17 cellular contexts compared by ENCODE assay signal in the genomic region with DNA sequence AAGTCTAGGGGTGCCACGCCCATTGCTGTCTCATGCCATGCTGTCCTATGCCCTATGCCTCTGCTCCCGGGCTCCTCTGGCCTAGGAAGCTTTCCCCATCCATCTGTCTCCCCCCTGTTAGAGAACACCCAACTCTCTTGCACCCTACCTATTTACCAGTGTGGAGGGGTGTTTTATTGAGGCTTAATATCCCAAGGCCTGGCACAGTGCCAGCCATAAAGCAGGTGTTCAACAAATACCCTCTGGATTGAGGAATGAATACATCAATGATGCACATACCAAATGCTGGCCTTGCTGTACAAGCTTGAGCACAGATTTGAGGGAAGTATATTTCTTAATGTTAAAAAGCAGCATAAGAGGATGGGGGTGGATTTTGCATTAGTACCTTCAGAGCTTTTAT. TPM values are rescaled to one million over a fixed set of nuclear protein-coding genes. Genes with fewer than 3 reads are reported as not detected.
DNase-seq lines count a peak whose midpoint lies in the region; ATAC-seq, FAIRE-seq and TF ChIP-seq lines count a peak whose summit lies in the region.
"Had no signal": no experiment of that assay in that cellular context is flagged by ENCODE, and none has a peak within 500 bp of the region (broad histone marks: within the 10 kb centered on the region; RNA-seq: fewer than 3 reads in every experiment).

No MANE protein-coding gene starts in this region.

- TF ChIP-seq RAD21 in SK-N-SH (IDR thresholded peaks at IDR 0.05; ENCODE audit: low read length) (no peak), K562 (CRISPR knock-in tag; conservative IDR thresholded peaks at IDR 0.05 in 1 of 2, IDR thresholded peaks at IDR 0.05 in 1 of 2) (no peak)

- intact Hi-C loops in K562 (cut with micrococcal nuclease), result no loop called here
- intact Hi-C loops in thyroid gland (cut with DNase I), result no loop called here

- no peaks in the 10 kb centered on the region for H3K9me1 ChIP-seq in K562 (ENCODE audit: control insufficient read depth, insufficient read depth, low read length)

- H3F3A ChIP-seq in SK-N-SH (replicated peaks; ENCODE audit: insufficient read depth), result no peaks in the 10 kb centered on the region

- H3K4me2 ChIP-seq in SK-N-SH (no peak overlapping the region), K562 (ENCODE audit: insufficient read depth, low read length) (no peak overlapping the region)

- TF ChIP-seq POLR2A in K562 (conservative IDR thresholded peaks at IDR 0.05), result no peak
- TF ChIP-seq POLR2A in thyroid gland (IDR thresholded peaks at IDR 0.05), result no peak

- peaks cover 0 to 4% of the 10 kb centered on the region in 2 experiments; a peak in 2 of 4 replicates for H3K4me1 ChIP-seq in SK-N-SH (ENCODE audit: control insufficient read depth in 1 of 2, insufficient read depth in 2 of 2, low read depth in 1 of 2, low read length in 1 of 2)
- H3K4me1 ChIP-seq in K562 (replicated peaks in 1 of 2; ENCODE audit: control insufficient read depth in 2 of 2, insufficient read depth in 2 of 2, low read length in 2 of 2), result no peaks in the 10 kb centered on the region
- H3K4me1 ChIP-seq in thyroid gland, result peaks cover 9 to 17% of the 10 kb centered on the region in 2 donors
- H3K4me1 ChIP-seq: BE2C had no signal

- H3K9me3 ChIP-seq in SK-N-SH (no peaks in the 10 kb centered on the region), K562 (replicated peaks; ENCODE audit: control insufficient read depth, insufficient read depth, low read depth, low read length) (no peaks in the 10 kb centered on the region), thyroid gland (no peaks in the 10 kb centered on the region)
- H3K9me3 ChIP-seq: BE2C had no signal

- POLR2A ChIA-PET in SK-N-SH (lab: Yijun Ruan, JAX) (no interaction called here), K562 (lab: Yijun Ruan, JAX) (no interaction called here)
- POLR2A ChIA-PET in activated CD4-positive, alpha-beta T cell treated with anti-CD3 and anti-CD28 coated beads, Interleukin-2, amount 10 ng/mL, durations not matched to agents 7 days and 5 days (lab: Charles Lee), result no interaction called here

- no peaks in the 10 kb centered on the region for H4K20me1 ChIP-seq in SK-N-SH (ENCODE audit: insufficient read depth)
- no peaks in the 10 kb centered on the region for H4K20me1 ChIP-seq in K562 (replicated peaks; ENCODE audit: control insufficient read depth, insufficient read depth, low read length)

- no TSS peak for BruUV-seq in K562 (replicated peaks; lab: Mats Ljungman, UMichigan)

- H3K27me3 ChIP-seq in SK-N-SH (ENCODE audit: insufficient read depth) (no peaks in the 10 kb centered on the region), K562 (ENCODE audit: control insufficient read depth in 2 of 2, insufficient read depth in 2 of 2, low read length in 2 of 2) (peaks cover 0 to 33% of the 10 kb centered on the region in 2 experiments; a peak in 2 of 5 replicates), thyroid gland (no peaks in the 10 kb centered on the region)
- H3K27me3 ChIP-seq: BE2C had no signal

- H3K9ac ChIP-seq in SK-N-SH (no peak overlapping the region), K562 (ENCODE audit: insufficient read depth in 1 of 2, low read depth in 2 of 2, low read length in 2 of 2) (no peak overlapping the region)

- H2AFZ ChIP-seq in SK-N-SH (ENCODE audit: low read depth), result no peak overlapping the region
- no peak overlapping the region for H2AFZ ChIP-seq in K562 (ENCODE audit: low read depth, low read length)

- no peak for ATAC-seq in SK-N-SH treated with all-trans-retinoic acid at 6 μM for 48 hours
- no peak for ATAC-seq in K562

- no peak overlapping the region for H3K27ac Mint-ChIP-seq in activated CD4-positive, alpha-beta T cell treated with anti-CD3 and anti-CD28 coated beads, Interleukin-2, amount 10 ng/mL, durations not matched to agents 7 days and 5 days
- H3K27ac Mint-ChIP-seq: CD4-positive, alpha-beta T cell had no signal

- no peak for FAIRE-seq in K562 (lab: Jason Lieb, UNC)

- H3K4me1 Mint-ChIP-seq in activated CD4-positive, alpha-beta T cell treated with anti-CD3 and anti-CD28 coated beads, Interleukin-2, amount 10 ng/mL, durations not matched to agents 7 days and 5 days, result no peaks in the 10 kb centered on the region

- WGBS in SK-N-SH (ENCODE audit: low lambda C conversion rate), result 85% methylated on average over 2 of the region's 2 CpGs
- WGBS in K562 (ENCODE audit: insufficient coverage, low coverage, missing lambda C conversion rate), result 4% methylated on average over 2 of the region's 2 CpGs
- 95 to 98% methylated on average over 2 of the region's 2 CpGs for WGBS in thyroid gland, 2 donors

- H3K9me3 Mint-ChIP-seq in activated CD4-positive, alpha-beta T cell treated with anti-CD3 and anti-CD28 coated beads, Interleukin-2, amount 10 ng/mL, durations not matched to agents 7 days and 5 days, result no peaks in the 10 kb centered on the region
- H3K9me3 Mint-ChIP-seq: CD4-positive, alpha-beta T cell had no signal

- H3K36me3 Mint-ChIP-seq in activated CD4-positive, alpha-beta T cell treated with anti-CD3 and anti-CD28 coated beads, Interleukin-2, amount 10 ng/mL, durations not matched to agents 7 days and 5 days (ENCODE audit: low read depth), result no peaks in the 10 kb centered on the region

- H3K27ac ChIP-seq in SK-N-SH (ENCODE audit: low read depth in 2 of 2, low read length in 1 of 2), result no peak overlapping the region
- H3K27ac ChIP-seq in K562 (ENCODE audit: extremely low read depth, low read depth, low read length), result no peak overlapping the region
- no peak overlapping the region for H3K27ac ChIP-seq in thyroid gland

- H3K79me2 ChIP-seq in SK-N-SH (ENCODE audit: insufficient read depth) (no peaks in the 10 kb centered on the region), K562 (ENCODE audit: control insufficient read depth, insufficient read depth, low read length) (no peaks in the 10 kb centered on the region)

- H3K4me3 ChIP-seq in SK-N-SH (ENCODE audit: low read depth in 2 of 2, low read length in 1 of 2) (no peak overlapping the region), K562 (no peak overlapping the region), thyroid gland (replicated peaks in 1 of 3) (no peak overlapping the region)

- no peak for DNase-seq in SK-N-SH
- peak; percentile 54 to 79 for DNase-seq in NCI-H524 (lab: John Stamatoyannopoulos, UW)
- DNase-seq in K562 (ENCODE audit: extremely low read depth in 1 of 4, low spot score in 3 of 4), result no peak
- DNase-seq in activated CD4-positive, alpha-beta T cell treated with anti-CD3 and anti-CD28 coated beads, Interleukin-2, amount 10 ng/mL, durations not matched to agents 7 days and 5 days, result no peak
- no peak for DNase-seq in thyroid gland
- DNase-seq in NCI-H1417 treated with DMSO at 0.1 percent for 48 hours (lab: John Stamatoyannopoulos, UW), result no peak
- DNase-seq: BE2C; Calu3; CD4-positive, alpha-beta T cell; DMS79; H7; NCI-H2081; NCI-H510A; RPMI8226; T-helper 2 cell had no signal

- no peaks in the 10 kb centered on the region for H3K9me2 ChIP-seq in SK-N-SH

- TF ChIP-seq EP300 in SK-N-SH (IDR thresholded peaks at IDR 0.05; ENCODE audit: borderline replicate concordance in 1 of 2, low read depth in 1 of 2, low read length in 1 of 2) (no peak), K562 (IDR thresholded peaks at IDR 0.05; ENCODE audit: low read length) (no peak)

- no peak overlapping the region for H3K4me3 Mint-ChIP-seq in activated CD4-positive, alpha-beta T cell treated with anti-CD3 and anti-CD28 coated beads, Interleukin-2, amount 10 ng/mL, durations not matched to agents 7 days and 5 days
- H3K4me3 Mint-ChIP-seq: CD4-positive, alpha-beta T cell had no signal

- no peaks in the 10 kb centered on the region for H3K27me3 Mint-ChIP-seq in activated CD4-positive, alpha-beta T cell treated with anti-CD3 and anti-CD28 coated beads, Interleukin-2, amount 10 ng/mL, durations not matched to agents 7 days and 5 days
- H3K27me3 Mint-ChIP-seq: CD4-positive, alpha-beta T cell had no signal

- no peak for TF ChIP-seq CTCF in SK-N-SH (IDR thresholded peaks at IDR 0.05)
- no peak for TF ChIP-seq CTCF in K562 (IDR thresholded peaks at IDR 0.05 in 2 of 3, conservative IDR thresholded peaks at IDR 0.05 in 1 of 3; ENCODE audit: insufficient read depth in 2 of 3, low read depth in 1 of 3, low read length in 3 of 3)
- TF ChIP-seq CTCF in thyroid gland (IDR thresholded peaks at IDR 0.05), result no peak

- in situ Hi-C loops in K562 (cut with MboI), result no loop called here

- H3K36me3 ChIP-seq in SK-N-SH (replicated peaks in 1 of 2; ENCODE audit: control insufficient read depth in 1 of 2, insufficient read depth in 2 of 2, low read length in 1 of 2) (no peaks in the 10 kb centered on the region), K562 (ENCODE audit: control insufficient read depth, insufficient read depth, low read length) (no peaks in the 10 kb centered on the region), thyroid gland (no peaks in the 10 kb centered on the region)
- H3K36me3 ChIP-seq: BE2C had no signal

- CTCF ChIA-PET in SK-N-SH (lab: Yijun Ruan, JAX), result interaction anchor here (1.7 kb wide), 1 partner anchor 22 kb away, joined by 4 read pairs; no protein-coding TSS in a partner anchor
- CTCF ChIA-PET in K562 (lab: Yijun Ruan, JAX; ENCODE audit: low intra/inter-chr PET ratio), result no interaction called here
- CTCF ChIA-PET in activated CD4-positive, alpha-beta T cell treated with anti-CD3 and anti-CD28 coated beads, Interleukin-2, amount 10 ng/mL, durations not matched to agents 7 days and 5 days (lab: Charles Lee), result no interaction called here

RNA-seq across cellular contexts. Expression of a gene that starts 38.3 kb away (rescaled TPM):
- polyA plus RNA-seq in SK-N-SH (2012; rRNA removed) (not detected in 2 replicates), K562 (2011; rRNA removed) (not detected in 2 replicates), K562 (2014; fragmentation: Illumina TruSeq; extraction: Trizol) (not detected in 2 replicates), K562 (2014; fragmentation: Nextera tagmentation; extraction: Ambion mirVana) (not detected), K562 (2014; rRNA removed) (not detected in 2 replicates)
- not detected in 2 replicates for polyA plus RNA-seq in SK-N-SH (2012; cell fraction: cytosol; rRNA removed)
- not detected in 2 replicates for polyA plus RNA-seq in SK-N-SH (2012; cell fraction: nucleus; rRNA removed)
- not detected in 2 replicates for total RNA-seq in K562 (2011; cell fraction: chromatin; rRNA removed; ENCODE audit: low replicate concordance)
- not detected in 2 replicates for total RNA-seq in K562 (2011; cell fraction: nucleolus; rRNA removed)
- total RNA-seq in K562 (2011; cell fraction: nucleoplasm; rRNA removed), result not detected in 2 replicates
- total RNA-seq in K562 (2014; rRNA removed) (not detected in 2 replicates), K562 (2014; rRNA removed; fragmentation: Illumina TruSeq; extraction: Trizol) (not detected in 2 replicates), K562 (2015; rRNA removed; fragmentation: Illumina TruSeq; extraction: Trizol) (not detected in 2 replicates), K562 (2021) (not detected in 2 replicates), thyroid gland (10 to 100 TPM in 1 of 4 donors, 1 to 10 TPM in 3; 2.6 to 12.6 (median 4.0) TPM)
- not detected in 2 replicates for polyA plus RNA-seq in K562 (2011; cell fraction: cytosol; rRNA removed)
- not detected in 2 replicates for polyA plus RNA-seq in K562 (2011; cell fraction: nucleus; rRNA removed)
- not detected in 2 replicates for polyA plus RNA-seq in K562 (2012)
- not detected in 2 replicates for polyA minus RNA-seq in K562 (2011; rRNA and poly(A)+ RNA removed)
- not detected in 2 replicates for polyA minus RNA-seq in K562 (2011; cell fraction: cytosol; rRNA and poly(A)+ RNA removed)
- not detected in 2 replicates for polyA minus RNA-seq in K562 (2011; cell fraction: nucleus; rRNA and poly(A)+ RNA removed)
- total RNA-seq in activated CD4-positive, alpha-beta T cell treated with anti-CD3 and anti-CD28 coated beads, Interleukin-2, amount 10 ng/mL, durations not matched to agents 7 days and 5 days, result not detected
- total RNA-seq: Calu3; CD4-positive, alpha-beta T cell; LHCN-M2 had no signal

Comparison
In these comparisons a context has a peak if more than half of its experiments do, and no peak if none do; other contexts are left out.
1. DNase-seq: peak in NCI-H524 (2 of 2); none in SK-N-SH (single experiment), K562 (0 of 4), activated CD4-positive, alpha-beta T cell treated with anti-CD3 and anti-CD28 coated beads, Interleukin-2, amount 10 ng/mL, durations not matched to agents 7 days and 5 days (single experiment), thyroid gland (0 of 2) and NCI-H1417 treated with DMSO at 0.1 percent for 48 hours (single experiment).